In the genomic region with DNA sequence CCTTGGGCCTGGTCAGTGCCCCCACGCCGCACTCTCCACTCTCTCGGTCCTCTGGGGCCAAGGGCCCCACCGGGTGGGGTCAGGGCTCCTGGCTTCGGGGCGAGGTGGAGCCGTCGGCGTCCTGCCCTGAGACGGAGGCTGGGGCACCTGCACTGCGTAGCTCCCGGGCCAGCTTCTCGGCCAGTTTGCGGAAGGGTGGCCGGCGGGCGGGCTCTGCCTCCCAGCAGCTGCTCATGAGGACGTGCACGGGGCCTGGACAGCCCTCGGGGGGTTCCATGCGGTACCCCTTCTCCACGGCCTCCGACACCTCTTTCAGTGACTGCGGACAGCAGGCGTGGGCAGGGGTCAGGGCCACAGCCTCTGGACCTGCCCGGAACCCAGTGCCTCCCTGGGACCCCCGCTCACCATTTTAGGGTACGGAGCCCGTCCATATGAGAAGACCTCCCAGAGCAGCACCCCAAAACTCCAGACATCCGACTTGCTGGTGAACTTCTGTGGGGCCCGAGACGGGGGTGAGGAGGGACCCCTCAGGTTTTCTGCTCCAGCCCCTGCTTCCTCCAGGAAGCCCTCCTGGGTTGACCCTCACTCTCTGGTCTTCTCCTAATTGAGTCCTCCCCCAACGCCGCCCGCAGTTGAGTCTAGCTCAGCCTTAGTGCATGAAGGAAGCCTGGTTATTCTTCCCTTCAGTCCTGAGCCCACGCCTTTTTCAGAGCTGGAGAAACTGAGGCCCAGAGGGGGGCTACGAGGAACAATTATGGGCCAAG, we compare ENCODE assay signal across 20 cellular contexts. TPM values are rescaled to one million over a fixed set of nuclear protein-coding genes. Genes with fewer than 3 reads are reported as not detected.
DNase-seq lines count a peak whose midpoint lies in the region; ATAC-seq, FAIRE-seq and TF ChIP-seq lines count a peak whose summit lies in the region.
"Had no signal": no experiment of that assay in that cellular context is flagged by ENCODE, and none has a peak within 500 bp of the region (broad histone marks: within the 10 kb centered on the region; RNA-seq: fewer than 3 reads in every experiment).

No MANE protein-coding gene starts in this region.

- no peak overlapping the region for H3K9ac ChIP-seq in HepG2 (ENCODE audit: insufficient read depth, low read depth, low read length)
- H3K9ac ChIP-seq in kidney (ENCODE audit: low read length in 2 of 2) = no peak overlapping the region

- H3K27me3 Mint-ChIP-seq in naive thymus-derived CD4-positive, alpha-beta T cell = no peaks in the 10 kb centered on the region
- H3K27me3 Mint-ChIP-seq: CD4-positive, CD25-positive, alpha-beta regulatory T cell; CD8-positive, alpha-beta memory T cell had no signal

- H3K79me2 ChIP-seq in HepG2 (ENCODE audit: insufficient read depth, low read length) = no peaks in the 10 kb centered on the region

- no peaks in the 10 kb centered on the region for H3K36me3 ChIP-seq in HepG2 (replicated peaks in 1 of 2; ENCODE audit: control insufficient read depth in 1 of 2, insufficient read depth in 2 of 2, low read length in 2 of 2)
- no peaks in the 10 kb centered on the region for H3K36me3 ChIP-seq in right lobe of liver
- peaks cover 51% of the 10 kb centered on the region for H3K36me3 ChIP-seq in WERI-Rb-1
- no peaks in the 10 kb centered on the region for H3K36me3 ChIP-seq in kidney (ENCODE audit: control insufficient read depth in 1 of 2, insufficient read depth in 2 of 2, low read length in 2 of 2)
- H3K36me3 ChIP-seq in naive thymus-derived CD4-positive, alpha-beta T cell (ENCODE audit: control insufficient read depth in 2 of 3, insufficient read depth in 3 of 3, low read length in 3 of 3) = peaks cover 0 to 4% (median 0%) of the 10 kb centered on the region in 3 experiments
- H3K36me3 ChIP-seq: BE2C had no signal

- ATAC-seq in HepG2 = no peak
- ATAC-seq in right lobe of liver = no peak
- no peak for ATAC-seq in naive thymus-derived CD4-positive, alpha-beta T cell

- BruUV-seq in HepG2 (replicated peaks; lab: Mats Ljungman, UMichigan) = no TSS peak

- H3K27ac Mint-ChIP-seq in naive thymus-derived CD4-positive, alpha-beta T cell = no peak overlapping the region
- H3K27ac Mint-ChIP-seq: CD4-positive, CD25-positive, alpha-beta regulatory T cell had no signal

- H4K20me1 ChIP-seq in HepG2 (ENCODE audit: insufficient read depth, low read length) = no peaks in the 10 kb centered on the region

- no peak overlapping the region for H3K4me3 Mint-ChIP-seq in naive thymus-derived CD4-positive, alpha-beta T cell
- H3K4me3 Mint-ChIP-seq: CD4-positive, CD25-positive, alpha-beta regulatory T cell; CD8-positive, alpha-beta memory T cell had no signal

- H3K9me3 Mint-ChIP-seq in naive thymus-derived CD4-positive, alpha-beta T cell = peaks cover 0 to 22% (median 15%) of the 10 kb centered on the region in 11 donors

- WGBS in HepG2 (ENCODE audit: low lambda C conversion rate) = 46% methylated on average over 10 of the region's 37 CpGs
- 83% methylated on average over 4 of the region's 37 CpGs for WGBS in right lobe of liver (ENCODE audit: insufficient coverage, low coverage, low lambda C conversion rate, missing lambda C conversion rate)

- H3K4me1 Mint-ChIP-seq in naive thymus-derived CD4-positive, alpha-beta T cell = peaks cover 0 to 5% (median 0%) of the 10 kb centered on the region in 7 donors
- H3K4me1 Mint-ChIP-seq: CD4-positive, CD25-positive, alpha-beta regulatory T cell had no signal

- CTCF ChIA-PET in HepG2 (lab: Yijun Ruan, JAX; ENCODE audit: low intra/inter-chr PET ratio, low total read pairs) = no interaction called here
- CTCF ChIA-PET in naive thymus-derived CD4-positive, alpha-beta T cell (lab: Charles Lee) = no interaction called here

- H3K9me3 ChIP-seq in HepG2 (ENCODE audit: low read length) (peaks cover 18% of the 10 kb centered on the region), right lobe of liver (peaks cover 0 to 11% (median 0%) of the 10 kb centered on the region in 4 donors), WERI-Rb-1 (ENCODE audit: severe bottlenecking) (peaks cover 14% of the 10 kb centered on the region), kidney (ENCODE audit: control insufficient read depth in 1 of 2, low read length in 2 of 2) (peaks cover 3 to 14% of the 10 kb centered on the region in 2 donors)
- peaks cover 0 to 22% (median 11%) of the 10 kb centered on the region in 3 experiments for H3K9me3 ChIP-seq in naive thymus-derived CD4-positive, alpha-beta T cell (ENCODE audit: control insufficient read depth in 2 of 3, low read length in 3 of 3)

- FAIRE-seq in HepG2 (lab: Jason Lieb, UNC) (no peak), kidney (lab: Jason Lieb, UNC) (no peak)

- no peak overlapping the region for H3K4me3 ChIP-seq in HepG2 (replicated peaks in 1 of 3; ENCODE audit: insufficient read depth in 1 of 3, low read depth in 2 of 3, low read length in 3 of 3)
- no peak overlapping the region for H3K4me3 ChIP-seq in right lobe of liver
- no peak overlapping the region for H3K4me3 ChIP-seq in WERI-Rb-1 (ENCODE audit: low read depth, low read length)
- no peak overlapping the region for H3K4me3 ChIP-seq in kidney (ENCODE audit: low read length in 2 of 2)
- no peak overlapping the region for H3K4me3 ChIP-seq in naive thymus-derived CD4-positive, alpha-beta T cell (ENCODE audit: low read length)

- DNase-seq in HepG2 (ENCODE audit: low spot score) (no peak), right lobe of liver (no peak), WERI-Rb-1 (no peak), kidney (peak; percentile 69), GM13977 (ENCODE audit: low spot score) (no peak)
- DNase-seq in activated naive CD4-positive, alpha-beta T cell treated with anti-CD3 and anti-CD28 coated beads, Interleukin-2, amount 50 U/mL, for 16 hours = no peak
- DNase-seq in naive thymus-derived CD4-positive, alpha-beta T cell = no peak
- DNase-seq: ACHN; BE2C; C1 segment of cervical spinal cord; CD4-positive, CD25-positive, alpha-beta regulatory T cell; CD8-positive, alpha-beta memory T cell; COR-L47; DMS153; DMS79; GF-D8; GOT3; HCEC 1CT had no signal

- in situ Hi-C loops in HepG2 (cut with HindIII; ENCODE audit: extremely low pct_ligation_motif_present, low pct_unique_long_range_greater_than_20kb) = no loop called here
- in situ Hi-C loops in GM13977 (cut with MboI; ENCODE audit: low pct_unique_long_range_greater_than_20kb, low sequenced_read_pairs, unreplicated experiment) = no loop called here

- POLR2A ChIA-PET in HepG2 (lab: Yijun Ruan, JAX) = interaction anchor here (2.1 kb wide), 1 partner anchor 16 kb away, joined by 6 read pairs; the partner anchor contains the start of gene MRPL54
- POLR2A ChIA-PET in naive thymus-derived CD4-positive, alpha-beta T cell (lab: Charles Lee) = interaction anchor here (0.6 to 1.2 kb wide), 3 partner anchors 16 to 114 kb away, joined by 3 to 4 read pairs (median 3); partner anchors contain the start of genes APBA3 and MRPL54

- H3K27me3 ChIP-seq in HepG2 (ENCODE audit: control insufficient read depth in 1 of 2, insufficient read depth in 2 of 2, low read length in 2 of 2) = peaks cover 0 to 19% of the 10 kb centered on the region in 2 experiments; a peak in 3 of 5 replicates
- no peaks in the 10 kb centered on the region for H3K27me3 ChIP-seq in right lobe of liver
- no peaks in the 10 kb centered on the region for H3K27me3 ChIP-seq in WERI-Rb-1 (ENCODE audit: insufficient read depth, low read depth, severe bottlenecking)
- H3K27me3 ChIP-seq in naive thymus-derived CD4-positive, alpha-beta T cell (ENCODE audit: control insufficient read depth in 2 of 2, insufficient read depth in 2 of 2, low read length in 2 of 2) = no peaks in the 10 kb centered on the region

- no peak for TF ChIP-seq RAD21 in HepG2 (CRISPR knock-in tag; IDR thresholded peaks at IDR 0.05)

- H3K4me1 ChIP-seq in HepG2 (ENCODE audit: insufficient read depth, low read length) (no peaks in the 10 kb centered on the region), right lobe of liver (no peaks in the 10 kb centered on the region), kidney (ENCODE audit: control insufficient read depth in 1 of 2, insufficient read depth in 1 of 2, low read depth in 1 of 2, low read length in 2 of 2) (no peaks in the 10 kb centered on the region)
- H3K4me1 ChIP-seq in naive thymus-derived CD4-positive, alpha-beta T cell (ENCODE audit: control insufficient read depth in 2 of 2, insufficient read depth in 2 of 2, low read length in 2 of 2) = no peaks in the 10 kb centered on the region
- H3K4me1 ChIP-seq: BE2C had no signal

- TF ChIP-seq CTCF in HepG2 (CRISPR knock-in tag; IDR thresholded peaks at IDR 0.05) = no peak
- TF ChIP-seq CTCF in right lobe of liver (IDR thresholded peaks at IDR 0.05) = no peak
- no peak for TF ChIP-seq CTCF in WERI-Rb-1 (IDR thresholded peaks at IDR 0.05; ENCODE audit: low read depth, low read length)
- TF ChIP-seq CTCF in kidney (IDR thresholded peaks at IDR 0.05; ENCODE audit: borderline replicate concordance, extremely low read depth, insufficient read depth) = no peak
- TF ChIP-seq CTCF in GM13977 (IDR thresholded peaks at IDR 0.05; ENCODE audit: extremely low read depth, insufficient read depth, missing control alignments) = no peak

- H3K27ac ChIP-seq in HepG2 (ENCODE audit: extremely low read length, insufficient read depth, low read length) (no peak overlapping the region), right lobe of liver (no peak overlapping the region), WERI-Rb-1 (peak overlapping the region; percentile 68), kidney (ENCODE audit: low read depth in 2 of 2, low read length in 2 of 2) (no peak overlapping the region)
- H3K27ac ChIP-seq in naive thymus-derived CD4-positive, alpha-beta T cell (ENCODE audit: low read depth, low read length) = no peak overlapping the region

- TF ChIP-seq EP300 in HepG2 (IDR thresholded peaks at IDR 0.05; ENCODE audit: low read depth in 2 of 2, low read length in 2 of 2) (no peak), HepG2 (CRISPR knock-in tag; IDR thresholded peaks at IDR 0.05; ENCODE audit: borderline replicate concordance) (no peak)

- H2AFZ ChIP-seq in HepG2 (ENCODE audit: low read length) = no peak overlapping the region

- H3K4me2 ChIP-seq in HepG2 (ENCODE audit: low read depth, low read length) = 0 out of 2 replicates have a peak overlapping the region, but pooled peaks have one; percentile 18

- intact Hi-C loops in HepG2 (cut with micrococcal nuclease; ENCODE audit: unreplicated experiment) (no loop called here), right lobe of liver (cut with DNase I) (no loop called here), kidney (cut with DNase I) (no loop called here)
- intact Hi-C loops in naive thymus-derived CD4-positive, alpha-beta T cell (cut with micrococcal nuclease) = no loop called here

- peaks cover 5 to 21% (median 20%) of the 10 kb centered on the region in 5 donors for H3K36me3 Mint-ChIP-seq in naive thymus-derived CD4-positive, alpha-beta T cell

- TF ChIP-seq POLR2A in HepG2 (IDR thresholded peaks at IDR 0.05; ENCODE audit: insufficient read depth in 1 of 2, low read depth in 2 of 2, low read length in 2 of 2) = no peak
- TF ChIP-seq POLR2A in right lobe of liver (IDR thresholded peaks at IDR 0.05) = no peak

RNA-seq across cellular contexts. Expression of gene RAX2, which starts 6.3 kb away (rescaled TPM):
- total RNA-seq in HepG2 (2016; rRNA removed; fragmentation: Illumina TruSeq; extraction: Trizol) (not detected in 2 replicates), right lobe of liver (not detected), kidney (not detected)
- total RNA-seq in HepG2 (2016; cell fraction: cytosol; rRNA removed; fragmentation: Illumina TruSeq; extraction: Trizol; ENCODE audit: low read depth) = not detected in 2 replicates
- not detected in 2 replicates for total RNA-seq in HepG2 (2016; cell fraction: insoluble cytoplasmic fraction; rRNA removed; fragmentation: Illumina TruSeq; extraction: Trizol)
- not detected in 2 replicates for total RNA-seq in HepG2 (2016; cell fraction: membrane; rRNA removed; fragmentation: Illumina TruSeq; extraction: Trizol)
- total RNA-seq in HepG2 (2016; cell fraction: nucleus; rRNA removed; fragmentation: Illumina TruSeq; extraction: Trizol) = not detected in 2 replicates
- polyA plus RNA-seq in HepG2 (2011; rRNA removed) (not detected in 2 replicates), kidney (ENCODE audit: insufficient read depth, low read depth, low replicate concordance) (not detected)
- not detected in 2 replicates for polyA plus RNA-seq in HepG2 (2011; cell fraction: cytosol; rRNA removed)
- not detected in 2 replicates for polyA plus RNA-seq in HepG2 (2011; cell fraction: nucleus; rRNA removed)
- not detected in 2 replicates for polyA plus RNA-seq in HepG2 (2012)
- not detected in 2 replicates for polyA plus RNA-seq in HepG2 (2016; cell fraction: cytosol; fragmentation: Illumina TruSeq; extraction: Trizol; ENCODE audit: low read depth)
- polyA plus RNA-seq in HepG2 (2016; cell fraction: insoluble cytoplasmic fraction; fragmentation: Illumina TruSeq; extraction: Trizol; ENCODE audit: low read depth) = not detected in 2 replicates
- polyA plus RNA-seq in HepG2 (2016; cell fraction: membrane; fragmentation: Illumina TruSeq; extraction: Trizol; ENCODE audit: low read depth) = not detected in 2 replicates
- not detected in 2 replicates for polyA plus RNA-seq in HepG2 (2016; cell fraction: nucleus; fragmentation: Illumina TruSeq; extraction: Trizol; ENCODE audit: insufficient read depth, low read depth)
- polyA minus RNA-seq in HepG2 (2011; rRNA and poly(A)+ RNA removed; ENCODE audit: low replicate concordance) = not detected in 2 replicates
- not detected in 2 replicates for polyA minus RNA-seq in HepG2 (2011; cell fraction: cytosol; rRNA and poly(A)+ RNA removed)
- polyA minus RNA-seq in HepG2 (2011; cell fraction: nucleus; rRNA and poly(A)+ RNA removed) = not detected in 2 replicates
- total RNA-seq in naive thymus-derived CD4-positive, alpha-beta T cell = not detected
- polyA plus RNA-seq in naive thymus-derived CD4-positive, alpha-beta T cell = not detected
- total RNA-seq: A172; CD4-positive, CD25-positive, alpha-beta regulatory T cell; CD8-positive, alpha-beta memory T cell; HT-29 had no signal
- polyA plus RNA-seq: CD8-positive, alpha-beta memory T cell had no signal

RNA-seq across cellular contexts. Expression of gene MATK, which starts 7.9 kb away (rescaled TPM):
- total RNA-seq in HepG2 (2016; rRNA removed; fragmentation: Illumina TruSeq; extraction: Trizol) = not detected in 2 replicates
- total RNA-seq in HepG2 (2016; cell fraction: cytosol; rRNA removed; fragmentation: Illumina TruSeq; extraction: Trizol; ENCODE audit: low read depth) = not detected in 2 replicates
- total RNA-seq in HepG2 (2016; cell fraction: insoluble cytoplasmic fraction; rRNA removed; fragmentation: Illumina TruSeq; extraction: Trizol) = not detected in 2 replicates
- total RNA-seq in HepG2 (2016; cell fraction: membrane; rRNA removed; fragmentation: Illumina TruSeq; extraction: Trizol) = not detected in 2 replicates
- not detected in 2 replicates for total RNA-seq in HepG2 (2016; cell fraction: nucleus; rRNA removed; fragmentation: Illumina TruSeq; extraction: Trizol)
- polyA plus RNA-seq in HepG2 (2011; rRNA removed) = 0.09 TPM in 2 replicates
- 0.11 and 0.14 TPM in 2 replicates for polyA plus RNA-seq in HepG2 (2011; cell fraction: cytosol; rRNA removed)
- 0.32 TPM in 1 of 2 replicates, not detected in the other for polyA plus RNA-seq in HepG2 (2011; cell fraction: nucleus; rRNA removed)
- polyA plus RNA-seq in HepG2 (2012) = not detected in 2 replicates
- 0.07 TPM in 1 of 2 replicates, not detected in the other for polyA plus RNA-seq in HepG2 (2016; cell fraction: cytosol; fragmentation: Illumina TruSeq; extraction: Trizol; ENCODE audit: low read depth)
- polyA plus RNA-seq in HepG2 (2016; cell fraction: insoluble cytoplasmic fraction; fragmentation: Illumina TruSeq; extraction: Trizol; ENCODE audit: low read depth) = not detected in 2 replicates
- polyA plus RNA-seq in HepG2 (2016; cell fraction: membrane; fragmentation: Illumina TruSeq; extraction: Trizol; ENCODE audit: low read depth) = not detected in 2 replicates
- not detected in 2 replicates for polyA plus RNA-seq in HepG2 (2016; cell fraction: nucleus; fragmentation: Illumina TruSeq; extraction: Trizol; ENCODE audit: insufficient read depth, low read depth)
- 0.42 and 31.9 TPM in 2 replicates for polyA minus RNA-seq in HepG2 (2011; rRNA and poly(A)+ RNA removed; ENCODE audit: low replicate concordance)
- 0.70 TPM in 1 of 2 replicates, not detected in the other for polyA minus RNA-seq in HepG2 (2011; cell fraction: cytosol; rRNA and poly(A)+ RNA removed)
- not detected in 2 replicates for polyA minus RNA-seq in HepG2 (2011; cell fraction: nucleus; rRNA and poly(A)+ RNA removed)
- total RNA-seq in right lobe of liver = 1 to 10 TPM in 3 of 6 experiments, under 1 TPM in 3; 0.49 to 2.5 (median 0.90) TPM
- 2.7 TPM for total RNA-seq in kidney
- 4.2 TPM for polyA plus RNA-seq in kidney (ENCODE audit: insufficient read depth, low read depth, low replicate concordance)
- 10 to 100 TPM in 3 of 5 experiments, 1 to 10 TPM in 2; 1.6 to 32.6 (median 14.3) TPM for total RNA-seq in naive thymus-derived CD4-positive, alpha-beta T cell
- 10 to 100 TPM in 1 of 2 donors, 1 to 10 TPM in 1; 8.4 to 13.0 TPM for polyA plus RNA-seq in naive thymus-derived CD4-positive, alpha-beta T cell

RNA-seq across cellular contexts. Expression of gene MRPL54, which starts 15.8 kb away (rescaled TPM):
- 66.9 and 85.6 TPM in 2 replicates for total RNA-seq in HepG2 (2016; rRNA removed; fragmentation: Illumina TruSeq; extraction: Trizol)
- 36.4 and 42.5 TPM in 2 replicates for total RNA-seq in HepG2 (2016; cell fraction: cytosol; rRNA removed; fragmentation: Illumina TruSeq; extraction: Trizol; ENCODE audit: low read depth)
- 71.3 and 95.8 TPM in 2 replicates for total RNA-seq in HepG2 (2016; cell fraction: insoluble cytoplasmic fraction; rRNA removed; fragmentation: Illumina TruSeq; extraction: Trizol)
- total RNA-seq in HepG2 (2016; cell fraction: membrane; rRNA removed; fragmentation: Illumina TruSeq; extraction: Trizol) = 34.6 and 39.3 TPM in 2 replicates
- 17.6 and 22.0 TPM in 2 replicates for total RNA-seq in HepG2 (2016; cell fraction: nucleus; rRNA removed; fragmentation: Illumina TruSeq; extraction: Trizol)
- polyA plus RNA-seq in HepG2 (2011; rRNA removed) = 36.8 and 37.2 TPM in 2 replicates
- 49.6 and 71.2 TPM in 2 replicates for polyA plus RNA-seq in HepG2 (2011; cell fraction: cytosol; rRNA removed)
- polyA plus RNA-seq in HepG2 (2011; cell fraction: nucleus; rRNA removed) = 14.2 and 18.6 TPM in 2 replicates
- 22.5 and 27.7 TPM in 2 replicates for polyA plus RNA-seq in HepG2 (2012)
- polyA plus RNA-seq in HepG2 (2016; cell fraction: cytosol; fragmentation: Illumina TruSeq; extraction: Trizol; ENCODE audit: low read depth) = 36.7 and 39.3 TPM in 2 replicates
- polyA plus RNA-seq in HepG2 (2016; cell fraction: insoluble cytoplasmic fraction; fragmentation: Illumina TruSeq; extraction: Trizol; ENCODE audit: low read depth) = 81.5 and 84.4 TPM in 2 replicates
- polyA plus RNA-seq in HepG2 (2016; cell fraction: membrane; fragmentation: Illumina TruSeq; extraction: Trizol; ENCODE audit: low read depth) = 25.3 and 29.3 TPM in 2 replicates
- polyA plus RNA-seq in HepG2 (2016; cell fraction: nucleus; fragmentation: Illumina TruSeq; extraction: Trizol; ENCODE audit: insufficient read depth, low read depth) = 29.4 and 38.4 TPM in 2 replicates
- polyA minus RNA-seq in HepG2 (2011; rRNA and poly(A)+ RNA removed; ENCODE audit: low replicate concordance) = 6.8 and 14.7 TPM in 2 replicates
- 6.7 and 10.6 TPM in 2 replicates for polyA minus RNA-seq in HepG2 (2011; cell fraction: cytosol; rRNA and poly(A)+ RNA removed)
- polyA minus RNA-seq in HepG2 (2011; cell fraction: nucleus; rRNA and poly(A)+ RNA removed) = 4.5 and 6.2 TPM in 2 replicates
- total RNA-seq in right lobe of liver = 10 to 100 TPM; 52.5 to 81.2 (median 61.9) TPM
- total RNA-seq in kidney = 57.6 TPM
- 151 TPM for polyA plus RNA-seq in kidney (ENCODE audit: insufficient read depth, low read depth, low replicate concordance)
- 10 to 100 TPM; 34.0 to 95.2 (median 58.8) TPM for total RNA-seq in naive thymus-derived CD4-positive, alpha-beta T cell
- polyA plus RNA-seq in naive thymus-derived CD4-positive, alpha-beta T cell = 100 to 1,000 TPM; 143 to 154 TPM

RNA-seq across cellular contexts. Expression of gene APBA3, which starts 16.8 kb away (rescaled TPM):
- total RNA-seq in HepG2 (2016; rRNA removed; fragmentation: Illumina TruSeq; extraction: Trizol) = 12.9 and 14.3 TPM in 2 replicates
- total RNA-seq in HepG2 (2016; cell fraction: cytosol; rRNA removed; fragmentation: Illumina TruSeq; extraction: Trizol; ENCODE audit: low read depth) = 5.4 and 8.4 TPM in 2 replicates
- 12.1 and 15.3 TPM in 2 replicates for total RNA-seq in HepG2 (2016; cell fraction: insoluble cytoplasmic fraction; rRNA removed; fragmentation: Illumina TruSeq; extraction: Trizol)
- 9.8 and 12.8 TPM in 2 replicates for total RNA-seq in HepG2 (2016; cell fraction: membrane; rRNA removed; fragmentation: Illumina TruSeq; extraction: Trizol)
- 10.6 and 14.8 TPM in 2 replicates for total RNA-seq in HepG2 (2016; cell fraction: nucleus; rRNA removed; fragmentation: Illumina TruSeq; extraction: Trizol)
- polyA plus RNA-seq in HepG2 (2011; rRNA removed) = 14.2 and 18.7 TPM in 2 replicates
- 6.1 and 12.7 TPM in 2 replicates for polyA plus RNA-seq in HepG2 (2011; cell fraction: cytosol; rRNA removed)
- 76.0 and 85.8 TPM in 2 replicates for polyA plus RNA-seq in HepG2 (2011; cell fraction: nucleus; rRNA removed)
- polyA plus RNA-seq in HepG2 (2012) = 6.8 and 9.1 TPM in 2 replicates
- polyA plus RNA-seq in HepG2 (2016; cell fraction: cytosol; fragmentation: Illumina TruSeq; extraction: Trizol; ENCODE audit: low read depth) = 2.7 and 3.6 TPM in 2 replicates
- polyA plus RNA-seq in HepG2 (2016; cell fraction: insoluble cytoplasmic fraction; fragmentation: Illumina TruSeq; extraction: Trizol; ENCODE audit: low read depth) = 9.5 and 10.3 TPM in 2 replicates
- 6.0 and 6.1 TPM in 2 replicates for polyA plus RNA-seq in HepG2 (2016; cell fraction: membrane; fragmentation: Illumina TruSeq; extraction: Trizol; ENCODE audit: low read depth)
- 28.0 and 28.5 TPM in 2 replicates for polyA plus RNA-seq in HepG2 (2016; cell fraction: nucleus; fragmentation: Illumina TruSeq; extraction: Trizol; ENCODE audit: insufficient read depth, low read depth)
- 14.2 and 22.9 TPM in 2 replicates for polyA minus RNA-seq in HepG2 (2011; rRNA and poly(A)+ RNA removed; ENCODE audit: low replicate concordance)
- 7.5 and 7.9 TPM in 2 replicates for polyA minus RNA-seq in HepG2 (2011; cell fraction: cytosol; rRNA and poly(A)+ RNA removed)
- polyA minus RNA-seq in HepG2 (2011; cell fraction: nucleus; rRNA and poly(A)+ RNA removed) = 15.3 and 18.5 TPM in 2 replicates
- total RNA-seq in right lobe of liver = 10 to 100 TPM; 10.1 to 24.1 (median 12.6) TPM
- total RNA-seq in kidney = 27.5 TPM
- 17.1 TPM for polyA plus RNA-seq in kidney (ENCODE audit: insufficient read depth, low read depth, low replicate concordance)
- total RNA-seq in naive thymus-derived CD4-positive, alpha-beta T cell = 10 to 100 TPM; 55.1 to 77.3 (median 67.1) TPM
- polyA plus RNA-seq in naive thymus-derived CD4-positive, alpha-beta T cell = 10 to 100 TPM; 30.7 to 33.6 TPM
